Comparison of ENCODE assay signal across 8 cellular contexts in genomic region chr4:76689079-76689817, GRCh38.
A peak's percentile ranks its signal among the peaks of the same experiment; 100 is the strongest.
DNase-seq lines count a peak whose midpoint lies in the region; ATAC-seq, FAIRE-seq and TF ChIP-seq lines count a peak whose summit lies in the region.

No MANE protein-coding gene starts in this region.

- no peaks in the 10 kb centered on the region for H3K27me3 ChIP-seq in WERI-Rb-1 (ENCODE audit: insufficient read depth, low read depth, severe bottlenecking)
- H3K27me3 ChIP-seq in endothelial cell of umbilical vein (ENCODE audit: control insufficient read depth in 2 of 2, insufficient read depth in 2 of 2, low read length in 2 of 2) = no peaks in the 10 kb centered on the region
- no peaks in the 10 kb centered on the region for H3K27me3 ChIP-seq in muscle layer of colon (ENCODE audit: control insufficient read depth in 1 of 2, insufficient read depth in 2 of 2, low read length in 2 of 2)
- H3K27me3 ChIP-seq in tibial artery = no peaks in the 10 kb centered on the region

- no peak for FAIRE-seq in A549 (lab: Jason Lieb, UNC)
- peak; percentile 15 for FAIRE-seq in endothelial cell of umbilical vein (lab: Jason Lieb, UNC)

- ATAC-seq in A549 = peak; percentile 82 to 91
- ATAC-seq in GM18498 (IDR thresholded peaks at IDR 0.05; ENCODE audit: unreplicated experiment) = peak; percentile 66
- peak; percentile 40 for ATAC-seq in HG03442 (IDR thresholded peaks at IDR 0.05; ENCODE audit: unreplicated experiment)

- H3K27ac ChIP-seq in A549 (peak overlapping the region; percentile 90 to 94), WERI-Rb-1 (peak overlapping the region; percentile 72), endothelial cell of umbilical vein (ENCODE audit: insufficient read depth, low read depth, low read length) (peak overlapping the region; percentile 40), muscle layer of colon (ENCODE audit: low read depth, low read length) (peak overlapping the region; percentile 79), tibial artery (peak overlapping the region; percentile 90 to 95)

- CTCF ChIA-PET in A549 (lab: Yijun Ruan, JAX) = interaction anchor here (1.2 kb wide), 1 partner anchor 185 kb away, joined by 3 read pairs; no protein-coding TSS in a partner anchor
- CTCF ChIA-PET in endothelial cell of umbilical vein (lab: Charles Lee) = interaction anchor here (0.9 to 1.6 kb wide), 10 partner anchors 10 to 356 kb away, joined by 3 to 5 read pairs (median 3); no protein-coding TSS in a partner anchor

- 0% methylated on average over 7 of the region's 88 CpGs for whole genome bisulfite sequencing in A549 (ENCODE audit: missing lambda C conversion rate)

- peak; percentile 41 for TF ChIP-seq POLR2A in A549 (IDR thresholded peaks at IDR 0.05; ENCODE audit: low read length)
- no peak for TF ChIP-seq POLR2A in endothelial cell of umbilical vein (IDR thresholded peaks at IDR 0.05; ENCODE audit: low read depth, low read length)

- H4K20me1 ChIP-seq in endothelial cell of umbilical vein (replicated peaks; ENCODE audit: control insufficient read depth, extremely low read depth, insufficient read depth, low read length) = no peaks in the 10 kb centered on the region

- no TSS peak for BruUV-seq in endothelial cell of umbilical vein (replicated peaks; lab: Mats Ljungman, UMichigan)

- TF ChIP-seq CTCF in A549 (IDR thresholded peaks at IDR 0.05) = no peak
- TF ChIP-seq CTCF in WERI-Rb-1 (IDR thresholded peaks at IDR 0.05; ENCODE audit: low read depth, low read length) = no peak
- no peak for TF ChIP-seq CTCF in endothelial cell of umbilical vein (IDR thresholded peaks at IDR 0.05; ENCODE audit: extremely low read depth in 1 of 2, insufficient read depth in 1 of 2, low read depth in 1 of 2, low read length in 2 of 2)
- no peak for TF ChIP-seq CTCF in tibial artery (IDR thresholded peaks at IDR 0.05)

- H3K4me2 ChIP-seq in A549 = peak overlapping the region; percentile 80
- peak overlapping the region; percentile 86 for H3K4me2 ChIP-seq in endothelial cell of umbilical vein (ENCODE audit: insufficient read depth, low read length)

- intact Hi-C loops in endothelial cell of umbilical vein (cut with micrococcal nuclease) (loop anchor here (1.0 to 2.0 kb wide), 2 partner anchors 15 to 64 kb away; no protein-coding TSS in a partner anchor), tibial artery (cut with DNase I; ENCODE audit: low total_unique reads) (loop anchor here (10.0 kb wide), 1 partner anchor 54 kb away; no protein-coding TSS in a partner anchor)

- DNase-seq in A549 (ENCODE audit: low read depth in 1 of 2, low spot score in 1 of 2) = peak; percentile 31 to 47
- peak; percentile 73 for DNase-seq in WERI-Rb-1
- peak; percentile 40 for DNase-seq in endothelial cell of umbilical vein (ENCODE audit: low read depth, low spot score)
- DNase-seq in tibial artery = peak; percentile 34 to 72
- DNase-seq in epidermal melanocyte (ENCODE audit: insufficient read length, low spot score) = no peak

- H3K4me3 ChIP-seq in A549 (peak overlapping the region; percentile 80), WERI-Rb-1 (ENCODE audit: low read depth, low read length) (peak overlapping the region; percentile 86), endothelial cell of umbilical vein (replicated peaks in 1 of 3; ENCODE audit: insufficient read depth in 1 of 3, low read depth in 1 of 3, low read length in 3 of 3) (peak overlapping the region; percentile 41 to 73 (median 65)), muscle layer of colon (ENCODE audit: low read depth in 1 of 2, low read length in 2 of 2) (peak overlapping the region; percentile 73 to 78), tibial artery (peak overlapping the region; percentile 70 to 88)

- no peak for TF ChIP-seq EP300 in A549 (IDR thresholded peaks at IDR 0.05)

- POLR2A ChIA-PET in A549 (lab: Yijun Ruan, JAX) = no interaction called here
- POLR2A ChIA-PET in endothelial cell of umbilical vein (lab: Charles Lee) = no interaction called here

- peak overlapping the region; percentile 67 for H2AFZ ChIP-seq in endothelial cell of umbilical vein (ENCODE audit: low read depth, low read length)

- peak overlapping the region; percentile 79 for H3K9ac ChIP-seq in endothelial cell of umbilical vein (replicated peaks; ENCODE audit: extremely low read depth, insufficient read depth, low read length)
- H3K9ac ChIP-seq in muscle layer of colon (ENCODE audit: low read length) = peak overlapping the region; percentile 38

- H3K79me2 ChIP-seq in endothelial cell of umbilical vein (ENCODE audit: control insufficient read depth, insufficient read depth, low read length) = peaks cover 6% of the 10 kb centered on the region

- TF ChIP-seq RAD21 in A549 (conservative IDR thresholded peaks at IDR 0.05 in 1 of 2, IDR thresholded peaks at IDR 0.05 in 1 of 2) = no peak

- dilution Hi-C loops in endothelial cell of umbilical vein (cut with MboI; ENCODE audit: extremely low pct_ligation_motif_present, low sequenced_read_pairs) = no loop called here

- H3K4me1 ChIP-seq in A549 = peaks cover 42% of the 10 kb centered on the region
- peaks cover 18% of the 10 kb centered on the region for H3K4me1 ChIP-seq in endothelial cell of umbilical vein (ENCODE audit: control insufficient read depth, extremely low read depth, insufficient read depth, low read length)
- H3K4me1 ChIP-seq in muscle layer of colon (ENCODE audit: insufficient read depth, low read length) = peaks cover 21% of the 10 kb centered on the region
- H3K4me1 ChIP-seq in tibial artery = peaks cover 0 to 52% (median 32%) of the 10 kb centered on the region in 4 donors

- H3K36me3 ChIP-seq in WERI-Rb-1 (no peaks in the 10 kb centered on the region), endothelial cell of umbilical vein (ENCODE audit: control insufficient read depth in 2 of 2, extremely low read depth in 1 of 2, insufficient read depth in 2 of 2, low read length in 2 of 2) (no peaks in the 10 kb centered on the region), muscle layer of colon (ENCODE audit: insufficient read depth, low read length) (no peaks in the 10 kb centered on the region), tibial artery (no peaks in the 10 kb centered on the region)

- no peaks in the 10 kb centered on the region for H3K9me1 ChIP-seq in endothelial cell of umbilical vein (replicated peaks; ENCODE audit: control insufficient read depth, extremely low read depth, insufficient read depth, low read length)

- H3K9me3 ChIP-seq in A549 (no peaks in the 10 kb centered on the region), WERI-Rb-1 (ENCODE audit: severe bottlenecking) (no peaks in the 10 kb centered on the region), endothelial cell of umbilical vein (replicated peaks; ENCODE audit: control insufficient read depth, insufficient read depth, low read length) (no peaks in the 10 kb centered on the region), muscle layer of colon (ENCODE audit: low read length) (no peaks in the 10 kb centered on the region), tibial artery (no peaks in the 10 kb centered on the region)

TF ChIP-seq in A549, 52 proteins besides CTCF, POLR2A, EP300 and RAD21:
- TF ChIP-seq SMC3 (IDR thresholded peaks at IDR 0.05) (0 out of 3 replicates have a peak, but pooled peaks have one; percentile 13), RNF2 (IDR thresholded peaks at IDR 0.05; ENCODE audit: borderline replicate concordance, low read depth) (no peak)
- TF ChIP-seq, protein P1, sequence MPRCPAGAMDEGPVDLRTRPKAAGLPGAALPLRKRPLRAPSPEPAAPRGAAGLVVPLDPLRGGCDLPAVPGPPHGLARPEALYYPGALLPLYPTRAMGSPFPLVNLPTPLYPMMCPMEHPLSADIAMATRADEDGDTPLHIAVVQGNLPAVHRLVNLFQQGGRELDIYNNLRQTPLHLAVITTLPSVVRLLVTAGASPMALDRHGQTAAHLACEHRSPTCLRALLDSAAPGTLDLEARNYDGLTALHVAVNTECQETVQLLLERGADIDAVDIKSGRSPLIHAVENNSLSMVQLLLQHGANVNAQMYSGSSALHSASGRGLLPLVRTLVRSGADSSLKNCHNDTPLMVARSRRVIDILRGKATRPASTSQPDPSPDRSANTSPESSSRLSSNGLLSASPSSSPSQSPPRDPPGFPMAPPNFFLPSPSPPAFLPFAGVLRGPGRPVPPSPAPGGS (IDR thresholded peaks at IDR 0.05) = 0 out of 3 replicates have a peak, but pooled peaks have one; percentile 51

TF ChIP-seq in endothelial cell of umbilical vein, 7 proteins besides CTCF, POLR2A, EP300 and RAD21:
- no peak for TF ChIP-seq EZH2 (IDR thresholded peaks at IDR 0.05; ENCODE audit: borderline replicate concordance, low read depth, low read length, severe bottlenecking)
- TF ChIP-seq POLR2AphosphoS5 (IDR thresholded peaks at IDR 0.05; ENCODE audit: insufficient read depth, low read depth, low read length) = peak; percentile 54

Comparison
In these comparisons a context has a peak if more than half of its experiments do, and no peak if none do; other contexts are left out.
1. H3K27ac ChIP-seq: peak in every context shown above with its lines; median percentile 92 in tibial artery; 92 in A549; 79 in muscle layer of colon; 72 in WERI-Rb-1; 40 in endothelial cell of umbilical vein.